In genomic region chr19:7622933-7623685, GRCh38 we compare ENCODE assay signal across 7 cellular contexts.
DNase-seq lines count a peak whose midpoint lies in the region.
"Had no signal": no experiment of that assay in that cellular context is flagged by ENCODE, and none has a peak within 500 bp of the region (broad histone marks: within the 10 kb centered on the region; RNA-seq: fewer than 3 reads in every experiment).

No MANE protein-coding gene starts in this region.

- DNase-seq in DMS 273 (lab: John Stamatoyannopoulos, UW; ENCODE audit: unreplicated experiment) = peak; percentile 25
- no peak for DNase-seq in DMS 273 treated with DMSO at 0.1 percent for 48 hours (lab: John Stamatoyannopoulos, UW)
- DNase-seq in iPS-NIHi11 (ENCODE audit: low spot score) = peak; percentile 86
- DNase-seq in activated CD8-positive, alpha-beta memory T cell treated with anti-CD3 and anti-CD28 coated beads for 24 hours = no peak
- DNase-seq: 8988T; central memory CD4-positive, alpha-beta T cell; NCI-H2171 had no signal

Comparison
In these comparisons a context has a peak if more than half of its experiments do, and no peak if none do; other contexts are left out.
1. DNase-seq: peak in DMS 273 (single experiment) and iPS-NIHi11 (single experiment); none in DMS 273 treated with DMSO at 0.1 percent for 48 hours (single experiment) and activated CD8-positive, alpha-beta memory T cell treated with anti-CD3 and anti-CD28 coated beads for 24 hours (single experiment).